ENCODE assay signal across 1 cellular context in the genomic region with DNA sequence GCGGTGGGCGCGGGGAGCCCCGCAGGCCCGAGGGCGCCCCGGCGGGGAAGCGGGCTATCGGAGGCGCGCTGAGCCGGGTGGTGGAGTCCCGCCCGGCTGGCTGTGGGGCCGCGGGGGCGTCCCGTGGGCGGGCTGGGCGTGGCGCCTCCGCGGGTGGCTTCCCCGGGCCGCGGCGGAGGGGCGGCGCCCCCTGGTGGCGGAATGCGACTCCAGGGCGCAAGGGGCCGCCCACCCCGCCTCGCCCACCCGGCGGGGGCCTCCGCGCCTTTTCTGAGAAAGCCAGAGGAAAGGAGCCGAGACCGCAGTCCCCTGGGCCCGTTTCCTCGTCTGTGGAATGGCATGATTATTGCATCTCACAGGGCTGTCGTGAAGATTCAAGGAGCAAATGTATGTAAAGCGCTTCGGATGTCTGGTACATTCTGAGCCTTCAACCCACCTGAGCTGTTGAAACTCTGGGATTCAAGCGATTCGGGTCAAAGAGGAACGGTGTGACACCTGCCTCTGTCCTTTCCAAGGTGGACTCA.
A peak's percentile ranks its signal among the peaks of the same experiment; 100 is the strongest.
TF ChIP-seq lines count a peak whose summit lies in the region.

No MANE protein-coding gene starts in this region.

TF ChIP-seq in H1, 55 proteins besides CTCF, POLR2A, EP300 and RAD21 (continued from another document):
- TF ChIP-seq HDAC2 (IDR thresholded peaks at IDR 0.05; ENCODE audit: borderline replicate concordance in 1 of 2, low read depth in 2 of 2, low read length in 2 of 2) = 0 out of 4 replicates have a peak, but pooled peaks of 1 of the 2 experiments have one; percentile 51
- peak; percentile 78 for TF ChIP-seq KDM4A (IDR thresholded peaks at IDR 0.05; ENCODE audit: low read depth, low read length, severe bottlenecking)
- TF ChIP-seq SRF (IDR thresholded peaks at IDR 0.05; ENCODE audit: low read depth, low read length) = no peak
- TF ChIP-seq JUND (IDR thresholded peaks at IDR 0.05; ENCODE audit: low read length) = no peak
- TF ChIP-seq TEAD4 (IDR thresholded peaks at IDR 0.05; ENCODE audit: low read depth, low read length) = peak; percentile 55; the same call in 1 of the 2 replicates
- TF ChIP-seq BACH1 (IDR thresholded peaks at IDR 0.05; ENCODE audit: low read length) = 0 out of 2 replicates have a peak, but pooled peaks have one; percentile 27
